15 cellular contexts compared by ENCODE assay signal in the genomic region with DNA sequence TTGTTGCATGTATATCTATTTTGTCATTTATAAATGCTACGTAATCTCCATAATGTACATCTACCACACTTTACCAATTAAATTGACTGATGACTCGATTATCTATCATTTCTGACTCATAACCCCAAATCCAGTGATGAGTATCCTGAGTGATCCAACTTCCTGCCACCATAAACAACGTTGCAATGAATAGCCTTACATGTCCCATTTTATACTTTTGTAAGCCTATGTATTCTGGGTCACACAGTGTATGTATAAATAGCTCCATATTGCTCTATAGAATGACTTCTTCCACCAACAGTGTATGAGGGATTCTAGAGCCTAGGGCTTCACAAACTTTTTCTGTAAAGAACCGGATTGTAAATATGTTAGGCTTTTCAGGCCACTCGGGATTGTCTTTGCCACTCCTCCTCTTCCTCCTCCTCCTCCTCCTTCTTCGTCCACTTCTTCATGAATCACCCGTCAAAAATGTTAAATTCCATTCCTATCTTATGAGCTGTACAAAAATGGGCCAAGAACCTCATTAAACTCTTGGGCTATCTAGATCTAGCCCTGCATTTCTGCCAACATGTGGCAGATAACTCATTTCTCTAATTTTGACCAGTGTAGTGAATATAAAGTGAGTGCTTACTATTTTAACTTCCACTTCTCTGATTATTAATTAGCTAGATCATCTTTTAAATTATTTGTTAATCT.
DNase-seq lines count a peak whose midpoint lies in the region; ATAC-seq lines count a peak whose summit lies in the region.
"Had no signal": no experiment of that assay in that cellular context is flagged by ENCODE, and none has a peak within 500 bp of the region (broad histone marks: within the 10 kb centered on the region; RNA-seq: fewer than 3 reads in every experiment).

No MANE protein-coding gene starts in this region.

- H3K27ac ChIP-seq in substantia nigra (ENCODE audit: low read depth, low read length, poor library complexity, severe bottlenecking): no peak overlapping the region
- H3K27ac ChIP-seq: tibial nerve had no signal

- DNase-seq in A172 (ENCODE audit: low spot score): peak; percentile 78
- DNase-seq in HK-2 (ENCODE audit: unreplicated experiment): peak; percentile 19
- DNase-seq in amniotic epithelial cell (ENCODE audit: low read depth): peak; percentile 68
- peak; percentile 59 for DNase-seq in foreskin melanocyte
- no peak for DNase-seq in activated T-cell treated with anti-CD3 and anti-CD28 coated beads, Interleukin-2, amount 50 U/mL, for 48 hours
- no peak for DNase-seq in NCI-H187 (lab: John Stamatoyannopoulos, UW)
- no peak for DNase-seq in substantia nigra (lab: John Stamatoyannopoulos, UW)
- DNase-seq: 8988T; activated naive CD8-positive, alpha-beta T cell treated with anti-CD3 and anti-CD28 coated beads for 36 hours; DND-41; effector CD8-positive, alpha-beta T cell; NCI-H1417; NK-92 treated with Interleukin-12 subunit alpha and Interleukin-12 subunit beta, amount 100 ng/mL, for 24 hours had no signal

- ATAC-seq in HG03045 (IDR thresholded peaks at IDR 0.05; ENCODE audit: unreplicated experiment): no peak

Comparison
In these comparisons a context has a peak if more than half of its experiments do, and no peak if none do; other contexts are left out.
1. DNase-seq: peak in A172 (single experiment), HK-2 (single experiment), amniotic epithelial cell (single experiment) and foreskin melanocyte (single experiment); none in activated T-cell treated with anti-CD3 and anti-CD28 coated beads, Interleukin-2, amount 50 U/mL, for 48 hours (0 of 2), NCI-H187 (0 of 2) and substantia nigra (0 of 49).